In genomic region chr7:148255333-148255732, GRCh38 we compare ENCODE assay signal across 15 cellular contexts.
DNase-seq lines count a peak whose midpoint lies in the region; ATAC-seq, FAIRE-seq and TF ChIP-seq lines count a peak whose summit lies in the region.
"Had no signal": no experiment of that assay in that cellular context is flagged by ENCODE, and none has a peak within 500 bp of the region (broad histone marks: within the 10 kb centered on the region; RNA-seq: fewer than 3 reads in every experiment).

No MANE protein-coding gene starts in this region.

- H3F3A ChIP-seq in PC-9 (ENCODE audit: insufficient read depth, low read depth): no peaks in the 10 kb centered on the region

- H3K79me2 ChIP-seq in PC-9 (ENCODE audit: low read depth) (no peaks in the 10 kb centered on the region), mesendoderm (ENCODE audit: control insufficient read depth, insufficient read depth, low read length) (no peaks in the 10 kb centered on the region)

- no peak overlapping the region for H3K4ac ChIP-seq in mesendoderm (ENCODE audit: low read depth, low read length)

- WGBS in mesendoderm (ENCODE audit: extremely low coverage, insufficient coverage, low lambda C conversion rate): no CpG with 5 or more reads among the region's 3 CpGs

- no TSS peak for BruUV-seq in PC-9 (replicated peaks; lab: Mats Ljungman, UMichigan)

- peak; percentile 41 for TF ChIP-seq CTCF in PC-9 (conservative IDR thresholded peaks at IDR 0.05)

- no peak overlapping the region for H3K56ac ChIP-seq in mesendoderm (ENCODE audit: low read length)

- H3K36me3 Mint-ChIP-seq in activated CD8-positive, alpha-beta T cell treated with anti-CD3 and anti-CD28 coated beads, Interleukin-2, amount 10 ng/mL, durations not matched to agents 7 days and 5 days (ENCODE audit: low read depth): no peaks in the 10 kb centered on the region
- H3K36me3 Mint-ChIP-seq: CD4-positive, CD25-positive, alpha-beta regulatory T cell; stimulated activated effector memory CD8-positive, alpha-beta T cell treated with anti-CD3 and anti-CD28 coated beads, Interleukin-12 subunit alpha, Interleukin-12 subunit beta, amount 100 ng/mL, for 72 hours had no signal

- CTCF ChIA-PET in PC-9 (lab: Charles Lee): no interaction called here
- CTCF ChIA-PET in activated CD8-positive, alpha-beta T cell treated with anti-CD3 and anti-CD28 coated beads, Interleukin-2, amount 10 ng/mL, durations not matched to agents 7 days and 5 days (lab: Charles Lee): no interaction called here

- H3K18ac ChIP-seq in mesendoderm (ENCODE audit: low read length): no peak overlapping the region

- H3K4me3 ChIP-seq in PC-9 (no peak overlapping the region), mesendoderm (ENCODE audit: low read length) (no peak overlapping the region)

- H3K4me1 Mint-ChIP-seq in activated CD8-positive, alpha-beta T cell treated with anti-CD3 and anti-CD28 coated beads, Interleukin-2, amount 10 ng/mL, durations not matched to agents 7 days and 5 days (ENCODE audit: low read depth): no peaks in the 10 kb centered on the region
- H3K4me1 Mint-ChIP-seq: CD4-positive, CD25-positive, alpha-beta regulatory T cell; stimulated activated effector memory CD8-positive, alpha-beta T cell treated with anti-CD3 and anti-CD28 coated beads, Interleukin-12 subunit alpha, Interleukin-12 subunit beta, amount 100 ng/mL, for 72 hours had no signal

- H2BK15ac ChIP-seq in mesendoderm (replicated peaks; ENCODE audit: low read depth): no peak overlapping the region

- H4K5ac ChIP-seq in mesendoderm (ENCODE audit: low read length): no peak overlapping the region

- H3K4me3 Mint-ChIP-seq in activated CD8-positive, alpha-beta T cell treated with anti-CD3 and anti-CD28 coated beads, Interleukin-2, amount 10 ng/mL, durations not matched to agents 7 days and 5 days: no peak overlapping the region
- H3K4me3 Mint-ChIP-seq: CD4-positive, CD25-positive, alpha-beta regulatory T cell; stimulated activated effector memory CD8-positive, alpha-beta T cell treated with anti-CD3 and anti-CD28 coated beads, Interleukin-12 subunit alpha, Interleukin-12 subunit beta, amount 100 ng/mL, for 72 hours had no signal

- intact Hi-C loops in PC-9 (cut with micrococcal nuclease; ENCODE audit: unreplicated experiment): no loop called here

- H3K9ac ChIP-seq in mesendoderm (ENCODE audit: low read length): no peak overlapping the region

- H3K9me2 ChIP-seq in PC-9 (ENCODE audit: insufficient read depth): no peaks in the 10 kb centered on the region

- no peak overlapping the region for H2AFZ ChIP-seq in PC-9

- H3K27me3 ChIP-seq in PC-9 (ENCODE audit: insufficient read depth, low read depth) (peaks cover 47% of the 10 kb centered on the region), mesendoderm (ENCODE audit: insufficient read depth, low read length, poor library complexity) (no peaks in the 10 kb centered on the region)

- H2BK5ac ChIP-seq in mesendoderm (ENCODE audit: low read length): no peak overlapping the region

- H3K27me3 Mint-ChIP-seq in activated CD8-positive, alpha-beta T cell treated with anti-CD3 and anti-CD28 coated beads, Interleukin-2, amount 10 ng/mL, durations not matched to agents 7 days and 5 days (ENCODE audit: low read depth): no peaks in the 10 kb centered on the region

- H3K4me2 ChIP-seq in PC-9: no peak overlapping the region
- no peak overlapping the region for H3K4me2 ChIP-seq in mesendoderm (ENCODE audit: low read length)

- DNase-seq in ELR (ENCODE audit: low read depth) (peak; percentile 2), PC-9 (no peak), frontal cortex (ENCODE audit: low spot score in 2 of 2) (no peak), COLO829 (ENCODE audit: low spot score) (no peak), NCI-H2196 treated with DMSO at 0.1 percent for 48 hours (lab: John Stamatoyannopoulos, UW; ENCODE audit: unreplicated experiment) (no peak), mesendoderm (no peak)
- no peak for DNase-seq in activated CD8-positive, alpha-beta T cell treated with anti-CD3 and anti-CD28 coated beads, Interleukin-2, amount 10 ng/mL, durations not matched to agents 7 days and 5 days
- DNase-seq: CD4-positive, CD25-positive, alpha-beta regulatory T cell; dermis blood vessel endothelial cell; NCI-H1436; NCI-H748 treated with DMSO at 0.1 percent for 48 hours; stimulated activated CD4-positive, alpha-beta T cell treated with anti-CD3 and anti-CD28 coated beads, Interleukin-2, amount 100 ng/mL, for 48 hours had no signal

- H3K27ac ChIP-seq in PC-9: no peak overlapping the region
- H3K27ac ChIP-seq in mesendoderm (ENCODE audit: low read depth, low read length): no peak overlapping the region

- H3K4me1 ChIP-seq in PC-9 (replicated peaks; ENCODE audit: insufficient read depth) (no peaks in the 10 kb centered on the region), mesendoderm (ENCODE audit: control insufficient read depth, low read depth, low read length) (no peaks in the 10 kb centered on the region)

- H3K23ac ChIP-seq in mesendoderm (ENCODE audit: low read length): no peak overlapping the region

- no peaks in the 10 kb centered on the region for H4K20me1 ChIP-seq in PC-9 (ENCODE audit: insufficient read depth)

- H3K9me3 Mint-ChIP-seq in activated CD8-positive, alpha-beta T cell treated with anti-CD3 and anti-CD28 coated beads, Interleukin-2, amount 10 ng/mL, durations not matched to agents 7 days and 5 days (ENCODE audit: insufficient read depth): peaks cover 11% of the 10 kb centered on the region
- H3K9me3 Mint-ChIP-seq: stimulated activated effector memory CD8-positive, alpha-beta T cell treated with anti-CD3 and anti-CD28 coated beads, Interleukin-12 subunit alpha, Interleukin-12 subunit beta, amount 100 ng/mL, for 72 hours had no signal

- H3K79me1 ChIP-seq in mesendoderm (ENCODE audit: low read length): no peaks in the 10 kb centered on the region

- POLR2A ChIA-PET in PC-9 (lab: Charles Lee; ENCODE audit: unreplicated experiment): no interaction called here
- POLR2A ChIA-PET in activated CD8-positive, alpha-beta T cell treated with anti-CD3 and anti-CD28 coated beads, Interleukin-2, amount 10 ng/mL, durations not matched to agents 7 days and 5 days (lab: Charles Lee): no interaction called here

- H4K8ac ChIP-seq in mesendoderm (ENCODE audit: low read depth, low read length): no peak overlapping the region

- no peak overlapping the region for H2BK120ac ChIP-seq in mesendoderm (ENCODE audit: low read depth, low read length)

- no peak for ATAC-seq in activated CD8-positive, alpha-beta T cell treated with anti-CD3 and anti-CD28 coated beads, Interleukin-2, amount 10 ng/mL, durations not matched to agents 7 days and 5 days
- ATAC-seq: activated CD4-positive, CD25-positive, alpha-beta regulatory T cell treated with anti-CD3 and anti-CD28 coated beads, Interleukin-2, amount 50 U/mL, for 24 hours; stimulated activated effector memory CD8-positive, alpha-beta T cell treated with anti-CD3 and anti-CD28 coated beads, Interleukin-12 subunit alpha, Interleukin-12 subunit beta, amount 100 ng/mL, for 72 hours had no signal

- H3K27ac Mint-ChIP-seq in activated CD8-positive, alpha-beta T cell treated with anti-CD3 and anti-CD28 coated beads, Interleukin-2, amount 10 ng/mL, durations not matched to agents 7 days and 5 days: no peak overlapping the region
- H3K27ac Mint-ChIP-seq: CD4-positive, CD25-positive, alpha-beta regulatory T cell; stimulated activated effector memory CD8-positive, alpha-beta T cell treated with anti-CD3 and anti-CD28 coated beads, Interleukin-12 subunit alpha, Interleukin-12 subunit beta, amount 100 ng/mL, for 72 hours had no signal

- H3K9me3 ChIP-seq in PC-9 (ENCODE audit: insufficient read depth, low read depth): no peaks in the 10 kb centered on the region

- no peak overlapping the region for H2AK5ac ChIP-seq in mesendoderm (ENCODE audit: low read length)

- peak; percentile 98 for FAIRE-seq in A204.1 (lab: Jason Lieb, UNC)
- peak; percentile 50 for FAIRE-seq in frontal cortex (lab: Jason Lieb, UNC)

- H3K36me3 ChIP-seq in PC-9 (ENCODE audit: low read depth) (no peaks in the 10 kb centered on the region), mesendoderm (ENCODE audit: control insufficient read depth, insufficient read depth, low read length) (no peaks in the 10 kb centered on the region)
